14 cellular contexts compared by ENCODE assay signal in genomic region chr11:130159139-130159538, GRCh38. TPM values are rescaled to one million over a fixed set of nuclear protein-coding genes. Genes with fewer than 3 reads are reported as not detected.
A peak's percentile ranks its signal among the peaks of the same experiment; 100 is the strongest.
DNase-seq lines count a peak whose midpoint lies in the region; ATAC-seq and TF ChIP-seq lines count a peak whose summit lies in the region.
"Had no signal": no experiment of that assay in that cellular context is flagged by ENCODE, and none has a peak within 500 bp of the region (broad histone marks: within the 10 kb centered on the region; RNA-seq: fewer than 3 reads in every experiment).

No MANE protein-coding gene starts in this region.

- H3K27me3 ChIP-seq in RWPE2 (ENCODE audit: insufficient read depth, poor library complexity, severe bottlenecking), result no peaks in the 10 kb centered on the region
- H3K27me3 ChIP-seq in esophagus (ENCODE audit: control insufficient read depth in 1 of 2, insufficient read depth in 2 of 2, low read length in 2 of 2), result no peaks in the 10 kb centered on the region
- H3K27me3 ChIP-seq in neutrophil, result peaks cover 68% of the 10 kb centered on the region

- H3K4me1 ChIP-seq in ES-I3 (ENCODE audit: insufficient read depth, low read length) (peaks cover 15% of the 10 kb centered on the region), RWPE2 (ENCODE audit: insufficient read depth, poor library complexity, severe bottlenecking) (peaks cover 14% of the 10 kb centered on the region), esophagus (ENCODE audit: control insufficient read depth in 2 of 2, insufficient read depth in 2 of 2, low read length in 1 of 2) (peaks cover 13 to 21% of the 10 kb centered on the region in 2 donors), neutrophil (ENCODE audit: control insufficient read depth in 1 of 2, insufficient read depth in 1 of 2, low read depth in 1 of 2, low read length in 1 of 2) (peaks cover 31 to 53% of the 10 kb centered on the region in 2 experiments)

- H3K9me3 ChIP-seq in ES-I3 (ENCODE audit: control insufficient read depth, insufficient read depth, low read length) (no peaks in the 10 kb centered on the region), RWPE2 (ENCODE audit: severe bottlenecking) (no peaks in the 10 kb centered on the region), esophagus (ENCODE audit: control insufficient read depth in 2 of 2, insufficient read depth in 1 of 2, low read depth in 1 of 2, low read length in 1 of 2) (no peaks in the 10 kb centered on the region), neutrophil (no peaks in the 10 kb centered on the region)
- H3K9me3 ChIP-seq: tibial artery had no signal

- intact Hi-C loops in lower leg skin (cut with DNase I; ENCODE audit: low total_unique reads), result no loop called here

- no peak overlapping the region for H3K27ac ChIP-seq in RWPE2 (ENCODE audit: poor library complexity, severe bottlenecking)
- H3K27ac ChIP-seq in esophagus (ENCODE audit: low read depth in 2 of 2, low read length in 1 of 2), result peak overlapping the region in 1 of 2 donors; percentile 6
- no peak overlapping the region for H3K27ac ChIP-seq in neutrophil
- H3K27ac ChIP-seq: SK-N-MC, tibial artery had no signal

- DNase-seq in RWPE2 (ENCODE audit: low spot score) (no peak), NCI-H2029 (lab: John Stamatoyannopoulos, UW) (no peak), NCI-H2081 treated with DMSO at 0.1 percent for 48 hours (lab: John Stamatoyannopoulos, UW) (no peak), lower leg skin (ENCODE audit: low spot score in 2 of 2) (no peak)
- DNase-seq in stimulated activated CD4-positive, alpha-beta T cell treated with anti-CD3 and anti-CD28 coated beads, Interleukin-12 subunit alpha, Interleukin-12 subunit beta, amount 100 ng/mL, for 4 hours, result no peak
- DNase-seq: CD4-positive, alpha-beta T cell; erythroblast; HFFc6; NCI-H524 treated with DMSO at 0.1 percent for 48 hours; tibial artery had no signal

- peak overlapping the region; percentile 46; the same call in 1 of the 2 replicates for H3K9ac ChIP-seq in ES-I3 (ENCODE audit: low read depth, low read length)

- no peaks in the 10 kb centered on the region for H3K36me3 ChIP-seq in ES-I3 (ENCODE audit: insufficient read depth, low read length)
- no peaks in the 10 kb centered on the region for H3K36me3 ChIP-seq in RWPE2 (ENCODE audit: low read depth)
- H3K36me3 ChIP-seq in esophagus (ENCODE audit: control insufficient read depth in 2 of 2, insufficient read depth in 2 of 2, low read length in 1 of 2), result peaks cover 0 to 6% of the 10 kb centered on the region in 2 donors
- H3K36me3 ChIP-seq in neutrophil, result no peaks in the 10 kb centered on the region
- H3K36me3 ChIP-seq: tibial artery had no signal

- TF ChIP-seq POLR2A in lower leg skin (IDR thresholded peaks at IDR 0.05), result no peak

- no peak for ATAC-seq in RWPE2 (ENCODE audit: low read depth)

- H3K4me3 ChIP-seq in RWPE2 (ENCODE audit: severe bottlenecking) (peak overlapping the region; percentile 64), esophagus (ENCODE audit: low read depth in 1 of 2, low read length in 2 of 2) (peak overlapping the region; percentile 17 to 89), neutrophil (ENCODE audit: low read depth in 1 of 2, low read length in 1 of 2) (peak overlapping the region; percentile 58 to 75), lower leg skin (ENCODE audit: low read depth, poor library complexity, severe bottlenecking) (no peak overlapping the region)
- H3K4me3 ChIP-seq: SK-N-MC had no signal

- 63 to 73% methylated on average over 14 of the region's 14 CpGs for WGBS in esophagus, 2 donors
- 71 to 74% methylated on average over 14 of the region's 14 CpGs for WGBS in lower leg skin, 2 donors

- TF ChIP-seq CTCF in RWPE2 (IDR thresholded peaks at IDR 0.05; ENCODE audit: poor library complexity, severe bottlenecking) (no peak), neutrophil (IDR thresholded peaks at IDR 0.05) (no peak), lower leg skin (IDR thresholded peaks at IDR 0.05) (no peak)

RNA-seq across cellular contexts. Expression of gene ST14, which starts 0.4 kb away (rescaled TPM):
- polyA plus RNA-seq in esophagus, result 10 to 100 TPM; 69.6 to 86.4 TPM
- 100 to 1,000 TPM in 1 of 4 donors, 10 to 100 TPM in 3; 75.4 to 107 (median 87.1) TPM for total RNA-seq in lower leg skin
- total RNA-seq: HFFc6 had no signal
